Comparison of ENCODE assay signal across 19 cellular contexts in the genomic region with DNA sequence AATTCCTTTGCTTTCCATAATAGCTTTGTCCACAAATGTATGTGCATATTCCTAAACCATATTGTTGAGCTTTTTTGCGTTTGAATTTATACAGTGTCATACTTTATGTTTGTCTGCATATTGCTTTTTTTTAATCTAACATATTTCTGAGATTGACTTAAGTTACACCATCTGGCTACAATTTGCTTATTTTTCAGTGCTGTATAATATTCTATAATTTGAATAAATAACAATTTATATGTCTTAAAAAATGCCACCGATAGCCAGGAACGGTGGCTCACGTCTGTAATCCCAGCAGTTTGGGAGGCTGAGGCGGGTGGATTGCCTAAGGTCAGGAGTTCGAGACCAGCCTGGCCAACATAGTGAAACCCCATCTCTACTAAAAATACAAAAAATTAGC. TPM values are rescaled to one million over a fixed set of nuclear protein-coding genes. Genes with fewer than 3 reads are reported as not detected.
DNase-seq lines count a peak whose midpoint lies in the region; ATAC-seq and TF ChIP-seq lines count a peak whose summit lies in the region.
"Had no signal": no experiment of that assay in that cellular context is flagged by ENCODE, and none has a peak within 500 bp of the region (broad histone marks: within the 10 kb centered on the region; RNA-seq: fewer than 3 reads in every experiment).

No MANE protein-coding gene starts in this region.

- peak overlapping the region; percentile 96; the same call in 1 of the 2 replicates for H3K4me2 ChIP-seq in BLaER1
- peak overlapping the region; percentile 99 for H3K4me2 ChIP-seq in PC-9

- no peaks in the 10 kb centered on the region for H3K9me2 ChIP-seq in PC-9 (ENCODE audit: insufficient read depth)

- H3K36me3 Mint-ChIP-seq in effector memory CD8-positive, alpha-beta T cell (ENCODE audit: insufficient read depth), result peaks cover 15% of the 10 kb centered on the region
- peaks cover 14% of the 10 kb centered on the region for H3K36me3 Mint-ChIP-seq in nephron (ENCODE audit: low read depth)

- BruUV-seq in PC-9 (replicated peaks; lab: Mats Ljungman, UMichigan), result no TSS peak

- H3K9me3 ChIP-seq in BLaER1, result no peaks in the 10 kb centered on the region
- H3K9me3 ChIP-seq in PC-9 (ENCODE audit: insufficient read depth, low read depth), result no peaks in the 10 kb centered on the region
- H3K9me3 ChIP-seq: Peyer's patch had no signal

- H3K27ac ChIP-seq in BLaER1, result no peak overlapping the region
- H3K27ac ChIP-seq in PC-9, result no peak overlapping the region

- no peaks in the 10 kb centered on the region for H3K9me3 Mint-ChIP-seq in effector memory CD8-positive, alpha-beta T cell
- H3K9me3 Mint-ChIP-seq in nephron, result no peaks in the 10 kb centered on the region

- CTCF ChIA-PET in PC-9 (lab: Charles Lee), result no interaction called here

- no peak overlapping the region for H3K27ac Mint-ChIP-seq in effector memory CD8-positive, alpha-beta T cell
- no peak overlapping the region for H3K27ac Mint-ChIP-seq in nephron

- no peak for ATAC-seq in effector memory CD8-positive, alpha-beta T cell (replicated peaks)
- ATAC-seq in HG03460 (IDR thresholded peaks at IDR 0.05; ENCODE audit: unreplicated experiment), result no peak

- intact Hi-C loops in PC-9 (cut with micrococcal nuclease; ENCODE audit: unreplicated experiment), result no loop called here

- peak overlapping the region; percentile 88 to 89 for H3K4me3 Mint-ChIP-seq in effector memory CD8-positive, alpha-beta T cell
- H3K4me3 Mint-ChIP-seq in nephron, result peak overlapping the region; percentile 24 to 93 (median 93)

- no peaks in the 10 kb centered on the region for H3K79me2 ChIP-seq in PC-9 (ENCODE audit: low read depth)

- no peak for TF ChIP-seq CTCF in PC-9 (conservative IDR thresholded peaks at IDR 0.05)
- TF ChIP-seq CTCF in nephron (IDR thresholded peaks at IDR 0.05; ENCODE audit: unreplicated experiment in 3 of 3), result no peak

- no peak overlapping the region for H2AFZ ChIP-seq in PC-9

- POLR2A ChIA-PET in PC-9 (lab: Charles Lee; ENCODE audit: unreplicated experiment), result no interaction called here

- DNase-seq in PC-9 (no peak), NCI-H82 treated with DMSO at 0.1 percent for 48 hours (lab: John Stamatoyannopoulos, UW; ENCODE audit: unreplicated experiment) (no peak)
- DNase-seq in effector memory CD8-positive, alpha-beta T cell, result no peak
- DNase-seq in activated CD4-positive, CD25-positive, alpha-beta regulatory T cell (lab: John Stamatoyannopoulos, UW), result no peak
- DNase-seq in stimulated activated naive CD4-positive, alpha-beta T cell (lab: John Stamatoyannopoulos, UW), result no peak
- DNase-seq: ACHN; CD8-positive, alpha-beta memory T cell; H9; KG1; NCI-H1417; NCI-H1930; NCI-H2171 treated with DMSO at 0.1 percent for 48 hours; NCI-H774; Peyer's patch; SHP77 had no signal

- H3F3A ChIP-seq in PC-9 (ENCODE audit: insufficient read depth, low read depth), result peaks cover 15% of the 10 kb centered on the region; the same call in 1 of the 2 replicates

- peaks cover 10 to 12% of the 10 kb centered on the region in 2 donors for H3K4me1 Mint-ChIP-seq in effector memory CD8-positive, alpha-beta T cell (ENCODE audit: low read depth in 2 of 2)
- H3K4me1 Mint-ChIP-seq in nephron, result peaks cover 21% of the 10 kb centered on the region

- H3K27me3 Mint-ChIP-seq in effector memory CD8-positive, alpha-beta T cell, result peaks cover 20 to 35% of the 10 kb centered on the region in 2 donors
- H3K27me3 Mint-ChIP-seq in nephron (ENCODE audit: low read depth), result peaks cover 10% of the 10 kb centered on the region

- H3K36me3 ChIP-seq in BLaER1, result peaks cover 27% of the 10 kb centered on the region
- no peaks in the 10 kb centered on the region for H3K36me3 ChIP-seq in PC-9 (ENCODE audit: low read depth)
- H3K36me3 ChIP-seq: Peyer's patch had no signal

- H4K20me1 ChIP-seq in BLaER1 (no peaks in the 10 kb centered on the region), PC-9 (ENCODE audit: insufficient read depth) (no peaks in the 10 kb centered on the region)

- no peaks in the 10 kb centered on the region for H3K27me3 ChIP-seq in BLaER1
- peaks cover 6% of the 10 kb centered on the region; the same call in 1 of the 2 replicates for H3K27me3 ChIP-seq in PC-9 (ENCODE audit: insufficient read depth, low read depth)
- H3K27me3 ChIP-seq: Peyer's patch had no signal

- H3K4me1 ChIP-seq in BLaER1, result peaks cover 33% of the 10 kb centered on the region
- peaks cover 5% of the 10 kb centered on the region; the same call in 1 of the 2 replicates for H3K4me1 ChIP-seq in PC-9 (replicated peaks; ENCODE audit: insufficient read depth)

- no peak overlapping the region for H3K9ac ChIP-seq in BLaER1

- H3K4me3 ChIP-seq in BLaER1, result no peak overlapping the region
- H3K4me3 ChIP-seq in PC-9, result peak overlapping the region; percentile 90; the same call in 1 of the 2 replicates

RNA-seq across cellular contexts. Expression of a gene that starts 1.5 kb away (rescaled TPM):
- 52.2 and 62.3 TPM in 2 replicates for total RNA-seq in PC-9 (2021)

RNA-seq across cellular contexts. Expression of a gene that starts 7.9 kb away (rescaled TPM):
- total RNA-seq in PC-9 (2021), result not detected in 2 replicates
- total RNA-seq: CD8-positive, alpha-beta memory T cell; NCI-H460; Peyer's patch had no signal
